20 cellular contexts compared by ENCODE assay signal in the genomic region with DNA sequence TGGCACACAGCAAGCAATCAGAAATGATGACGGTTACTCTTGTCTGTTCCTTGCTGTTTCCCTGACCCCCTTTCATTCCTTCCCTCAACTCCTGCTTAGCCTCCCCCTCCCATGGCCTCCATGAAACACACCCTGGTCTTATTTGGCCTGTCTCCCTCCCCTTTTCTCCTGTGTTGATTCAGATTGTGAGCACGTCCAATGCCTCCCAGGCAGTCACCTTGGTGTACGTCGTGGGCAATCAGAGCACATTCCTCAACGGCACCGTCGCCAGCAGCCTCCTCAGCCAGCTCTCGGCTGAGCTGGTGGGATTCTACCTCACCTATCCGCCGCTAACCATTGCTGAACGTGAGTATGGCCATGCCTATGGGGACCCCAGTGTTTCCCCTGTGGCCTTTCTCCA.
DNase-seq lines count a peak whose midpoint lies in the region; FAIRE-seq and TF ChIP-seq lines count a peak whose summit lies in the region.
"Had no signal": no experiment of that assay in that cellular context is flagged by ENCODE, and none has a peak within 500 bp of the region (broad histone marks: within the 10 kb centered on the region; RNA-seq: fewer than 3 reads in every experiment).

No MANE protein-coding gene starts in this region.

- H3K27ac Mint-ChIP-seq in MCF 10A (ENCODE audit: low read depth, unreplicated experiment), result no peak overlapping the region
- H3K27ac Mint-ChIP-seq in HFFc6, result peak overlapping the region; percentile 48; the same call in 1 of the 2 replicates
- H3K27ac Mint-ChIP-seq in nephron progenitor cell, result peak overlapping the region; percentile 9
- H3K27ac Mint-ChIP-seq: CD14-positive monocyte; CD4-positive, alpha-beta memory T cell had no signal

- H3K4me1 ChIP-seq in breast epithelium (no peaks in the 10 kb centered on the region), colonic mucosa (no peaks in the 10 kb centered on the region)
- H3K4me1 ChIP-seq: BLaER1 had no signal

- H3K27me3 ChIP-seq in breast epithelium (no peaks in the 10 kb centered on the region), colonic mucosa (no peaks in the 10 kb centered on the region)
- H3K27me3 ChIP-seq: BLaER1 had no signal

- H3K36me3 Mint-ChIP-seq in MCF 10A (ENCODE audit: insufficient read depth, unreplicated experiment) (no peaks in the 10 kb centered on the region), HFFc6 (ENCODE audit: low read depth) (peaks cover 51% of the 10 kb centered on the region), nephron progenitor cell (ENCODE audit: low read depth) (no peaks in the 10 kb centered on the region)
- H3K36me3 Mint-ChIP-seq: CD14-positive monocyte; CD4-positive, alpha-beta memory T cell had no signal

- peak; percentile 50 for FAIRE-seq in urothelium cell line (lab: Jason Lieb, UNC)
- FAIRE-seq: G401.6, K562 had no signal

- POLR2A ChIA-PET in MCF 10A (lab: Yijun Ruan, JAX), result no interaction called here

- H3K9me3 Mint-ChIP-seq in MCF 10A (ENCODE audit: unreplicated experiment), result no peaks in the 10 kb centered on the region
- no peaks in the 10 kb centered on the region for H3K9me3 Mint-ChIP-seq in HFFc6
- no peaks in the 10 kb centered on the region for H3K9me3 Mint-ChIP-seq in nephron progenitor cell
- H3K9me3 Mint-ChIP-seq: CD14-positive monocyte; CD4-positive, alpha-beta memory T cell had no signal

- H3K27ac ChIP-seq in breast epithelium, result peak overlapping the region; percentile 48 to 74
- H3K27ac ChIP-seq in colonic mucosa, result no peak overlapping the region
- H3K27ac ChIP-seq: BLaER1, GM23248, HL-60 had no signal

- no peak for TF ChIP-seq POLR2A in breast epithelium (IDR thresholded peaks at IDR 0.05)

- CTCF ChIA-PET in MCF 10A (lab: Yijun Ruan, JAX), result interaction anchor here (0.5 kb wide), 1 partner anchor 12 kb away, joined by 3 read pairs; no protein-coding TSS in a partner anchor

- BruUV-seq in MCF 10A (replicated peaks; lab: Mats Ljungman, UMichigan), result no TSS peak

- H3K27me3 Mint-ChIP-seq in MCF 10A (ENCODE audit: insufficient read depth, unreplicated experiment), result no peaks in the 10 kb centered on the region
- H3K27me3 Mint-ChIP-seq in HFFc6 (ENCODE audit: insufficient read depth), result no peaks in the 10 kb centered on the region
- peaks cover 5% of the 10 kb centered on the region for H3K27me3 Mint-ChIP-seq in nephron progenitor cell (ENCODE audit: low read depth, poor library complexity)

- TF ChIP-seq CTCF in breast epithelium (IDR thresholded peaks at IDR 0.05) (no peak), MCF 10A (IDR thresholded peaks at IDR 0.05; ENCODE audit: unreplicated experiment) (no peak), HFFc6 (IDR thresholded peaks at IDR 0.05) (no peak), nephron progenitor cell (IDR thresholded peaks at IDR 0.05) (no peak), colonic mucosa (IDR thresholded peaks at IDR 0.05) (no peak)

- H3K4me1 Mint-ChIP-seq in MCF 10A (ENCODE audit: insufficient read depth, unreplicated experiment) (no peaks in the 10 kb centered on the region), HFFc6 (ENCODE audit: low read depth) (peaks cover 38% of the 10 kb centered on the region), nephron progenitor cell (no peaks in the 10 kb centered on the region)
- H3K4me1 Mint-ChIP-seq: CD4-positive, alpha-beta memory T cell had no signal

- H3K9me3 ChIP-seq in breast epithelium (no peaks in the 10 kb centered on the region), colonic mucosa (no peaks in the 10 kb centered on the region)
- H3K9me3 ChIP-seq: BLaER1 had no signal

- no peak overlapping the region for H3K4me3 Mint-ChIP-seq in MCF 10A (ENCODE audit: unreplicated experiment)
- H3K4me3 Mint-ChIP-seq in HFFc6, result no peak overlapping the region
- H3K4me3 Mint-ChIP-seq in nephron progenitor cell, result no peak overlapping the region
- H3K4me3 Mint-ChIP-seq: CD14-positive monocyte; CD4-positive, alpha-beta memory T cell had no signal

- no peak overlapping the region for H3K9ac ChIP-seq in colonic mucosa (ENCODE audit: low read depth in 2 of 2, low read length in 2 of 2)
- H3K9ac ChIP-seq: BLaER1, GM23248 had no signal

- DNase-seq in breast epithelium (ENCODE audit: low spot score in 2 of 2), result peak in 1 of 2 donors; percentile 33
- DNase-seq in MCF 10A (ENCODE audit: unreplicated experiment), result no peak
- DNase-seq in HFFc6, result no peak
- DNase-seq in nephron progenitor cell, result no peak
- DNase-seq in urothelium cell line (ENCODE audit: low spot score), result no peak
- no peak for DNase-seq in stimulated activated CD4-positive, alpha-beta T cell treated with anti-CD3 and anti-CD28 coated beads, Interleukin-1b, Interleukin-23, amount 100 ng/mL, for 48 hours
- no peak for DNase-seq in DMS114 treated with DMSO at 0.1 percent for 48 hours (lab: John Stamatoyannopoulos, UW; ENCODE audit: unreplicated experiment)
- DNase-seq in colonic mucosa, result no peak
- DNase-seq: 8988T; CD4-positive, alpha-beta memory T cell; DND-41; EL; GM23248; HCEC 1CT; IMR-90 had no signal

- H3K36me3 ChIP-seq in breast epithelium (no peaks in the 10 kb centered on the region), colonic mucosa (no peaks in the 10 kb centered on the region)
- H3K36me3 ChIP-seq: BLaER1 had no signal

- H3K4me3 ChIP-seq in breast epithelium (no peak overlapping the region), colonic mucosa (no peak overlapping the region)
- H3K4me3 ChIP-seq: BLaER1, GM23248, K562 had no signal

- intact Hi-C loops in breast epithelium (cut with DNase I; ENCODE audit: low total_unique reads), result no loop called here
- intact Hi-C loops in MCF 10A (cut with micrococcal nuclease), result no loop called here
- intact Hi-C loops in colonic mucosa (cut with DNase I), result no loop called here
